In the genomic region with DNA sequence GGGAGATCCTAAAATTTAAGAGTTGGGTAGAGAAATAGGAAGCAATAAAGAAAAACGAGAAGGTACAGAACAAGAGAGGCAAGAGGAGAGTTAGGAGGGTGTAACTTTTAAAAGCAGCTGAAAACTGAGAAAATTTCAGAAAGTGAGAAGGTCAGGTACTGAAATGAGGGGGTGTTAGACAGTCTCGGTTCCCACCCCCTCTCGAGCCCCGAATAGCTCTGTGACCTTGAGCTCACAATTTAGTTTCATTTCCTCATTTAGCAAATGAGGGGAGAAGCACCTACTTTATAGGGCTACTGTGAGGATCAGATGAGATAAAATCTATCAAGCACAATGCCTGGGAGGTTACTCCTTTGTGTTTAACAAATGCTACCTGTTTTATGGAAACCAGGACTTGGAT, we compare ENCODE assay signal across 11 cellular contexts. TPM values are rescaled to one million over a fixed set of nuclear protein-coding genes. Genes with fewer than 3 reads are reported as not detected.
DNase-seq lines count a peak whose midpoint lies in the region; ATAC-seq and TF ChIP-seq lines count a peak whose summit lies in the region.
"Had no signal": no experiment of that assay in that cellular context is flagged by ENCODE, and none has a peak within 500 bp of the region (broad histone marks: within the 10 kb centered on the region; RNA-seq: fewer than 3 reads in every experiment).

No MANE protein-coding gene starts in this region.

- H3F3A ChIP-seq in OCI-LY1 (ENCODE audit: insufficient read depth, low read length) = no peaks in the 10 kb centered on the region

- H2AFZ ChIP-seq in OCI-LY1 (ENCODE audit: low read length) = no peak overlapping the region

- no peaks in the 10 kb centered on the region for H3K27me3 ChIP-seq in OCI-LY1 (ENCODE audit: insufficient read depth, low read length)
- no peaks in the 10 kb centered on the region for H3K27me3 ChIP-seq in ovary

- peak overlapping the region; percentile 73 for H3K4me2 ChIP-seq in OCI-LY1 (ENCODE audit: low read length)

- no peak for TF ChIP-seq CTCF in OCI-LY1 (IDR thresholded peaks at IDR 0.05; ENCODE audit: low read length)
- TF ChIP-seq CTCF in ovary (IDR thresholded peaks at IDR 0.05) = no peak

- no peak for TF ChIP-seq POLR2A in ovary (IDR thresholded peaks at IDR 0.05)

- H3K36me3 ChIP-seq in OCI-LY1 (ENCODE audit: insufficient read depth, low read length) (no peaks in the 10 kb centered on the region), ovary (no peaks in the 10 kb centered on the region)

- H3K4me1 ChIP-seq in OCI-LY1 (ENCODE audit: insufficient read depth, low read length, severe bottlenecking) (peaks cover 50% of the 10 kb centered on the region), ovary (ENCODE audit: insufficient read depth) (no peaks in the 10 kb centered on the region)

- no peaks in the 10 kb centered on the region for H4K20me1 ChIP-seq in OCI-LY1 (ENCODE audit: insufficient read depth, low read length)

- H3K79me2 ChIP-seq in OCI-LY1 (ENCODE audit: insufficient read depth, low read length) = peaks cover 31% of the 10 kb centered on the region

- no peak for TF ChIP-seq EP300 in ovary (IDR thresholded peaks at IDR 0.05)

- H3K9me2 ChIP-seq in OCI-LY1 (ENCODE audit: low read depth, low read length) = no peaks in the 10 kb centered on the region

- peak overlapping the region; percentile 38 for H3K9ac ChIP-seq in OCI-LY1 (ENCODE audit: low read length)

- WGBS in ovary, 3 donors = 30 to 57% (median 45%) methylated on average over 4 of the region's 4 CpGs

- H3K9me3 ChIP-seq in OCI-LY1 (ENCODE audit: low read length) = no peaks in the 10 kb centered on the region
- no peaks in the 10 kb centered on the region for H3K9me3 ChIP-seq in ovary

- DNase-seq in CD1c-positive myeloid dendritic cell (ENCODE audit: extremely low spot score) = peak; percentile 3
- DNase-seq in AG08396 (ENCODE audit: low spot score) = no peak
- no peak for DNase-seq in GM03348 (ENCODE audit: low spot score)
- DNase-seq in globus pallidus (ENCODE audit: low spot score) = no peak
- DNase-seq in ovary = no peak
- DNase-seq: CD8-positive, alpha-beta T cell; IMR-90; stimulated activated CD4-positive, alpha-beta T cell treated with anti-CD3 and anti-CD28 coated beads, Interleukin-12 subunit alpha, Interleukin-12 subunit beta, amount 100 ng/mL, for 4 hours had no signal

- intact Hi-C loops in ovary (cut with DNase I) = no loop called here

- H3K27ac ChIP-seq in OCI-LY1 (ENCODE audit: low read depth, low read length, poor library complexity, severe bottlenecking) = peak overlapping the region; percentile 84
- H3K27ac ChIP-seq in ovary = no peak overlapping the region

- H3K4me3 ChIP-seq in OCI-LY1 (ENCODE audit: low read depth, low read length, poor library complexity, severe bottlenecking) (peak overlapping the region; percentile 18), ovary (no peak overlapping the region)

- peak; percentile 87 for ATAC-seq in GM19328 (IDR thresholded peaks at IDR 0.05; ENCODE audit: unreplicated experiment)
- ATAC-seq in HG03025 (IDR thresholded peaks at IDR 0.05; ENCODE audit: low FRiP score, unreplicated experiment) = peak; percentile 93
- ATAC-seq: CD8-positive, alpha-beta T cell had no signal

RNA-seq across cellular contexts. Expression of a gene that starts 4.8 kb away (rescaled TPM):
- total RNA-seq in ovary = 1 to 10 TPM in 1 of 7 donors, under 1 TPM in 4, not detected in 2; 0.35 to 4.5 (median 0.74) TPM
- under 1 TPM; 0.04 to 0.12 TPM for polyA plus RNA-seq in ovary
- total RNA-seq: IMR-90 had no signal
- polyA plus RNA-seq: IMR-90 had no signal
